Comparison of ENCODE assay signal across 1 cellular context in genomic region chr20:63896136-63896890, GRCh38.
TF ChIP-seq lines count a peak whose summit lies in the region.

No MANE protein-coding gene starts in this region.

TF ChIP-seq in HepG2, 621 proteins besides CTCF, POLR2A, EP300 and RAD21 (continued from another document and continues in another):
- TF ChIP-seq TGIF2 (CRISPR knock-in tag; IDR thresholded peaks at IDR 0.05) (peak; percentile 93; the same call in 1 of the 2 replicates), TCF7 (IDR thresholded peaks at IDR 0.05; ENCODE audit: low read depth) (no peak), NFKBIZ (CRISPR knock-in tag; IDR thresholded peaks at IDR 0.05) (no peak; the same call in 1 of the 2 replicates), FOXC1 (CRISPR knock-in tag; IDR thresholded peaks at IDR 0.05; ENCODE audit: borderline replicate concordance) (peak; percentile 54; the same call in 1 of the 2 replicates), SUZ12 (IDR thresholded peaks at IDR 0.05; ENCODE audit: low read depth, low read length) (no peak), ZNF652 (CRISPR knock-in tag; IDR thresholded peaks at IDR 0.05; ENCODE audit: borderline replicate concordance, low read depth) (peak; percentile 54; the same call in 1 of the 2 replicates), ZNF687 (CRISPR knock-in tag; IDR thresholded peaks at IDR 0.05) (peak; percentile 81), TP53 (CRISPR knock-in tag; conservative IDR thresholded peaks at IDR 0.05) (peak; percentile 77), CHD2 (IDR thresholded peaks at IDR 0.05; ENCODE audit: low read depth, low read length) (no peak), CSRNP1 (CRISPR knock-in tag; IDR thresholded peaks at IDR 0.05) (peak; percentile 84), GFI1 (CRISPR knock-in tag; IDR thresholded peaks at IDR 0.05; ENCODE audit: borderline replicate concordance) (peak; percentile 68; the same call in 1 of the 2 replicates), ZNF460 (CRISPR knock-in tag; IDR thresholded peaks at IDR 0.05; ENCODE audit: borderline replicate concordance) (no peak), MYC (CRISPR knock-in tag; IDR thresholded peaks at IDR 0.05; ENCODE audit: borderline replicate concordance) (peak; percentile 91; the same call in 1 of the 2 replicates), ZNF383 (CRISPR knock-in tag; IDR thresholded peaks at IDR 0.05; ENCODE audit: borderline replicate concordance) (peak; percentile 85; the same call in 1 of the 2 replicates), ZNF713 (CRISPR knock-in tag; IDR thresholded peaks at IDR 0.05) (no peak), FLYWCH1 (CRISPR knock-in tag; IDR thresholded peaks at IDR 0.05) (no peak), ZNF572 (CRISPR knock-in tag; IDR thresholded peaks at IDR 0.05) (no peak), UBTF (CRISPR knock-in tag; IDR thresholded peaks at IDR 0.05) (peak; percentile 78), KLF16 (CRISPR knock-in tag; IDR thresholded peaks at IDR 0.05) (peak in 1 of 2 experiments; percentile 81; a peak in 2 of 4 replicates), NCOA5 (CRISPR knock-in tag; IDR thresholded peaks at IDR 0.05) (no peak), ARID5B (CRISPR knock-in tag; IDR thresholded peaks at IDR 0.05) (peak; percentile 70; the same call in 1 of the 2 replicates), CCAR2 (optimal IDR thresholded peaks at IDR 0.05; ENCODE audit: low read depth, low read length) (no peak), SMYD3 (CRISPR knock-in tag; IDR thresholded peaks at IDR 0.05) (peak; percentile 91; the same call in 1 of the 2 replicates), HMGXB4 (CRISPR knock-in tag; IDR thresholded peaks at IDR 0.05; ENCODE audit: borderline replicate concordance in 1 of 2, low read depth in 1 of 2) (peak; percentile 57 to 71), RFX3 (CRISPR knock-in tag; IDR thresholded peaks at IDR 0.05) (peak; percentile 37), DMAP1 (CRISPR knock-in tag; IDR thresholded peaks at IDR 0.05) (peak; percentile 72), ZNF577 (CRISPR knock-in tag; IDR thresholded peaks at IDR 0.05; ENCODE audit: borderline replicate concordance, low read depth) (no peak), IRF1 (CRISPR knock-in tag; IDR thresholded peaks at IDR 0.05; ENCODE audit: low read depth) (no peak), SAFB2 (CRISPR knock-in tag; IDR thresholded peaks at IDR 0.05; ENCODE audit: borderline replicate concordance, low read depth) (0 out of 2 replicates have a peak, but pooled peaks have one; percentile 73), ZUFSP (CRISPR knock-in tag; IDR thresholded peaks at IDR 0.05; ENCODE audit: borderline replicate concordance) (no peak), ERF (CRISPR knock-in tag; IDR thresholded peaks at IDR 0.05) (peak; percentile 81), ZMYM3 (CRISPR knock-in tag; IDR thresholded peaks at IDR 0.05) (peak; percentile 40; the same call in 1 of the 2 replicates), ARNT2 (CRISPR knock-in tag; IDR thresholded peaks at IDR 0.05; ENCODE audit: low read depth) (peak; percentile 50; the same call in 1 of the 2 replicates), HIVEP1 (CRISPR knock-in tag; IDR thresholded peaks at IDR 0.05) (peak; percentile 36; the same call in 1 of the 2 replicates), ZMYM4 (CRISPR knock-in tag; IDR thresholded peaks at IDR 0.05) (peak; percentile 51; the same call in 1 of the 2 replicates), ZNF441 (CRISPR knock-in tag; IDR thresholded peaks at IDR 0.05; ENCODE audit: borderline replicate concordance) (peak; percentile 46; the same call in 1 of the 2 replicates), SCMH1 (CRISPR knock-in tag; IDR thresholded peaks at IDR 0.05; ENCODE audit: borderline replicate concordance) (no peak), ZNF296 (CRISPR knock-in tag; conservative IDR thresholded peaks at IDR 0.05) (peak; percentile 18; the same call in 1 of the 2 replicates), KDM5A (IDR thresholded peaks at IDR 0.05; ENCODE audit: borderline replicate concordance, low read length) (peak; percentile 42), JDP2 (CRISPR knock-in tag; IDR thresholded peaks at IDR 0.05; ENCODE audit: borderline replicate concordance) (no peak), ZNF570 (CRISPR knock-in tag; IDR thresholded peaks at IDR 0.05; ENCODE audit: borderline replicate concordance) (no peak)
